ENCODE assay signal across 24 cellular contexts in genomic region chr7:42603496-42603895, GRCh38.
"Had no signal": no experiment of that assay in that cellular context is flagged by ENCODE, and none has a peak within 500 bp of the region (broad histone marks: within the 10 kb centered on the region; RNA-seq: fewer than 3 reads in every experiment).

No MANE protein-coding gene starts in this region.

- H3K4me1 ChIP-seq: colonic mucosa, gastrocnemius medialis, left lung, lower lobe of right lung had no signal

- H3K4me3 Mint-ChIP-seq: dendritic cell treated with granulocyte-macrophage colony-stimulating factor and Interleukin-4, amounts not matched to agents 40 ng/mL and 50 ng/mL, for 4 days; effector memory CD8-positive, alpha-beta T cell; endodermal cell; memory B cell had no signal

- H3K27ac Mint-ChIP-seq: dendritic cell treated with granulocyte-macrophage colony-stimulating factor and Interleukin-4, amounts not matched to agents 40 ng/mL and 50 ng/mL, for 4 days; effector memory CD8-positive, alpha-beta T cell; endodermal cell; memory B cell had no signal

- H3K36me3 ChIP-seq: colonic mucosa, esophagus muscularis mucosa, gastrocnemius medialis, heart right ventricle, left lung, lower lobe of right lung had no signal

- H3K9me3 Mint-ChIP-seq: dendritic cell treated with granulocyte-macrophage colony-stimulating factor and Interleukin-4, amounts not matched to agents 40 ng/mL and 50 ng/mL, for 4 days; effector memory CD8-positive, alpha-beta T cell; memory B cell had no signal

- H3K36me3 Mint-ChIP-seq: memory B cell had no signal

- H3K4me3 ChIP-seq: colonic mucosa, esophagus muscularis mucosa, gastrocnemius medialis, heart right ventricle, left lung, lower lobe of right lung had no signal

- H3K4me1 Mint-ChIP-seq: endodermal cell, memory B cell had no signal

- DNase-seq: colonic mucosa; cortex of kidney; effector CD8-positive, alpha-beta T cell; effector memory CD8-positive, alpha-beta T cell; endodermal cell; foreskin fibroblast; foreskin melanocyte; gastrocnemius medialis; glutamatergic neuron; head of caudate nucleus; heart right ventricle; hippocampal formation; left cardiac atrium; left lung; left ventricle myocardium superior; lower lobe of right lung; mesendoderm; midbrain had no signal

- H3K27ac ChIP-seq: colonic mucosa, esophagus muscularis mucosa, gastrocnemius medialis, heart right ventricle, left lung, lower lobe of right lung had no signal

- H3K27me3 Mint-ChIP-seq: dendritic cell treated with granulocyte-macrophage colony-stimulating factor and Interleukin-4, amounts not matched to agents 40 ng/mL and 50 ng/mL, for 4 days; effector memory CD8-positive, alpha-beta T cell; memory B cell had no signal

- FAIRE-seq: endometrium, islet of Langerhans, keratinocyte had no signal

- H3K27me3 ChIP-seq: colonic mucosa, esophagus muscularis mucosa, gastrocnemius medialis, left lung had no signal

- H3K9me3 ChIP-seq: colonic mucosa, esophagus muscularis mucosa, gastrocnemius medialis, heart right ventricle, left lung, lower lobe of right lung had no signal

- ATAC-seq: effector memory CD8-positive, alpha-beta T cell; gastrocnemius medialis; heart right ventricle; left cardiac atrium; left lung; left ventricle myocardium superior; lower lobe of right lung had no signal
